Comparison of ENCODE assay signal across 8 cellular contexts in genomic region chr7:23273141-23273599, GRCh38. TPM values are rescaled to one million over a fixed set of nuclear protein-coding genes. Genes with fewer than 3 reads are reported as not detected.
A peak's percentile ranks its signal among the peaks of the same experiment; 100 is the strongest.
DNase-seq lines count a peak whose midpoint lies in the region; ATAC-seq and TF ChIP-seq lines count a peak whose summit lies in the region.

No MANE protein-coding gene starts in this region.

- ATAC-seq in DND-41 (ENCODE audit: insufficient read depth, low read depth) (peak; percentile 98), GM21576 (IDR thresholded peaks at IDR 0.05; ENCODE audit: unreplicated experiment) (peak; percentile 95), esophagus mucosa (peak; percentile 98)

- H3K27me3 ChIP-seq in DND-41 (ENCODE audit: insufficient read depth, low read length, poor library complexity) (no peaks in the 10 kb centered on the region), OCI-LY1 (ENCODE audit: insufficient read depth, low read length) (no peaks in the 10 kb centered on the region)

- H3K4me3 ChIP-seq in DND-41 (ENCODE audit: low read depth in 1 of 2, low read length in 2 of 2) (no peak overlapping the region), OCI-LY1 (ENCODE audit: low read depth, low read length, poor library complexity, severe bottlenecking) (peak overlapping the region; percentile 59)

- H3K36me3 Mint-ChIP-seq in nephron (ENCODE audit: low read depth) = no peaks in the 10 kb centered on the region
- no peaks in the 10 kb centered on the region for H3K36me3 Mint-ChIP-seq in stimulated activated naive CD8-positive, alpha-beta T cell treated with anti-CD3 and anti-CD28 coated beads, Interleukin-15, Interleukin-2, amounts not matched to agents 100 ng/mL and 50 ng/mL, for 24 hours (ENCODE audit: low read depth)

- H3K36me3 ChIP-seq in DND-41 (ENCODE audit: insufficient read depth, low read length) (no peaks in the 10 kb centered on the region), OCI-LY1 (ENCODE audit: insufficient read depth, low read length) (no peaks in the 10 kb centered on the region)

- peaks cover 27% of the 10 kb centered on the region for H3K4me1 Mint-ChIP-seq in nephron
- peaks cover 10% of the 10 kb centered on the region for H3K4me1 Mint-ChIP-seq in stimulated activated naive CD8-positive, alpha-beta T cell treated with anti-CD3 and anti-CD28 coated beads, Interleukin-15, Interleukin-2, amounts not matched to agents 100 ng/mL and 50 ng/mL, for 24 hours (ENCODE audit: low read depth)

- H4K20me1 ChIP-seq in DND-41 (ENCODE audit: insufficient read depth, low read length) = no peaks in the 10 kb centered on the region
- no peaks in the 10 kb centered on the region for H4K20me1 ChIP-seq in OCI-LY1 (ENCODE audit: insufficient read depth, low read length)

- peaks cover 18% of the 10 kb centered on the region for H3K27me3 Mint-ChIP-seq in nephron (ENCODE audit: low read depth)
- peaks cover 5% of the 10 kb centered on the region for H3K27me3 Mint-ChIP-seq in stimulated activated naive CD8-positive, alpha-beta T cell treated with anti-CD3 and anti-CD28 coated beads, Interleukin-15, Interleukin-2, amounts not matched to agents 100 ng/mL and 50 ng/mL, for 24 hours

- H3K4me3 Mint-ChIP-seq in nephron = no peak overlapping the region
- peak overlapping the region; percentile 62 for H3K4me3 Mint-ChIP-seq in stimulated activated naive CD8-positive, alpha-beta T cell treated with anti-CD3 and anti-CD28 coated beads, Interleukin-15, Interleukin-2, amounts not matched to agents 100 ng/mL and 50 ng/mL, for 24 hours

- no peak overlapping the region for H3K27ac Mint-ChIP-seq in nephron
- H3K27ac Mint-ChIP-seq in stimulated activated naive CD8-positive, alpha-beta T cell treated with anti-CD3 and anti-CD28 coated beads, Interleukin-15, Interleukin-2, amounts not matched to agents 100 ng/mL and 50 ng/mL, for 24 hours = peak overlapping the region; percentile 3

- H3F3A ChIP-seq in OCI-LY1 (ENCODE audit: insufficient read depth, low read length) = peaks cover 6% of the 10 kb centered on the region; the same call in 1 of the 2 replicates

- no peaks in the 10 kb centered on the region for H3K9me2 ChIP-seq in OCI-LY1 (ENCODE audit: low read depth, low read length)

- H3K9me3 ChIP-seq in DND-41 (ENCODE audit: insufficient read depth, low read length, severe bottlenecking) = no peaks in the 10 kb centered on the region
- no peaks in the 10 kb centered on the region for H3K9me3 ChIP-seq in OCI-LY1 (ENCODE audit: low read length)

- H3K79me2 ChIP-seq in DND-41 (ENCODE audit: insufficient read depth, low read length) = no peaks in the 10 kb centered on the region
- H3K79me2 ChIP-seq in OCI-LY1 (ENCODE audit: insufficient read depth, low read length) = no peaks in the 10 kb centered on the region

- H3K4me1 ChIP-seq in DND-41 (ENCODE audit: insufficient read depth, low read length) = peaks cover 12% of the 10 kb centered on the region
- peaks cover 42% of the 10 kb centered on the region for H3K4me1 ChIP-seq in OCI-LY1 (ENCODE audit: insufficient read depth, low read length, severe bottlenecking)

- H3K27ac ChIP-seq in DND-41 (ENCODE audit: low read length) (no peak overlapping the region), OCI-LY1 (ENCODE audit: low read depth, low read length, poor library complexity, severe bottlenecking) (peak overlapping the region; percentile 79)

- peak overlapping the region; percentile 30 for H2AFZ ChIP-seq in DND-41 (ENCODE audit: low read depth, low read length)
- H2AFZ ChIP-seq in OCI-LY1 (ENCODE audit: low read length) = peak overlapping the region; percentile 33

- peak; percentile 89 for DNase-seq in DND-41
- peak; percentile 65 for DNase-seq in HuH-7.5 (ENCODE audit: low spot score)
- peak; percentile 94 for DNase-seq in activated CD8-positive, alpha-beta memory T cell treated with anti-CD3 and anti-CD28 coated beads, Interleukin-2, amount 50 U/mL, for 4 hours

- H3K4me2 ChIP-seq in DND-41 (ENCODE audit: insufficient read depth, low read length) = peak overlapping the region; percentile 50
- peak overlapping the region; percentile 78 for H3K4me2 ChIP-seq in OCI-LY1 (ENCODE audit: low read length)

- H3K9ac ChIP-seq in DND-41 (ENCODE audit: low read depth, low read length) (no peak overlapping the region), OCI-LY1 (ENCODE audit: low read length) (peak overlapping the region; percentile 68)

- no peaks in the 10 kb centered on the region for H3K9me3 Mint-ChIP-seq in nephron
- no peaks in the 10 kb centered on the region for H3K9me3 Mint-ChIP-seq in stimulated activated naive CD8-positive, alpha-beta T cell treated with anti-CD3 and anti-CD28 coated beads, Interleukin-15, Interleukin-2, amounts not matched to agents 100 ng/mL and 50 ng/mL, for 24 hours

- peak; percentile 94 for TF ChIP-seq CTCF in DND-41 (IDR thresholded peaks at IDR 0.05; ENCODE audit: borderline replicate concordance, extremely low read depth, low read length, poor library complexity, severe bottlenecking)
- TF ChIP-seq CTCF in OCI-LY1 (IDR thresholded peaks at IDR 0.05; ENCODE audit: low read length) = peak; percentile 98
- TF ChIP-seq CTCF in nephron (IDR thresholded peaks at IDR 0.05; ENCODE audit: unreplicated experiment in 3 of 3) = peak; percentile 61 to 69 (median 62)

RNA-seq across cellular contexts. Expression of gene MALSU1, which starts 26.0 kb away (rescaled TPM):
- total RNA-seq in esophagus mucosa = 36.7 TPM

RNA-seq across cellular contexts. Expression of gene GPNMB, which starts 26.6 kb away (rescaled TPM):
- 125 TPM for total RNA-seq in esophagus mucosa
